Comparison of ENCODE assay signal across 24 cellular contexts in the genomic region with DNA sequence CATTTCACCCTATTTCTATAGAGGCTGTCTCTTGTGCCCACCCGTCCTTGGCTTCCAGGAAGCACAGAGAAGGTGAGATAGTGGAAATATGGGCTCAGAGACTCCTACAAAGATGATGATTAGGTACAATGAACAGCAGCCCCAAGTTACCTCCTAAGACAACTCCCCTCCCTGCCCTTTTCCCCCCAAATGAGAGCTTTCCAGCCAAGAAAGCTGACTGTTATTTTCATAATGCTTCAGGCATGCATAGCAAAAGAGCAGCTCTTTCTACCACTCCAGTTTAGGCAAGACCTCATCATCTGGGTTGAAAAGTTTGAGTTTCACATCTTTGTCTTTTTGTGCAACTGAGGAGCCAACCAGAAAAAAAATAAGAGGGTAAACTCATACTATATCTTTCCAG.
A peak's percentile ranks its signal among the peaks of the same experiment; 100 is the strongest.
DNase-seq lines count a peak whose midpoint lies in the region; ATAC-seq, FAIRE-seq and TF ChIP-seq lines count a peak whose summit lies in the region.
"Had no signal": no experiment of that assay in that cellular context is flagged by ENCODE, and none has a peak within 500 bp of the region (broad histone marks: within the 10 kb centered on the region; RNA-seq: fewer than 3 reads in every experiment).

No MANE protein-coding gene starts in this region.

- no peak overlapping the region for H3K27ac Mint-ChIP-seq in activated T-cell treated with anti-CD3 and anti-CD28 coated beads, Interleukin-2, amount 50 U/mL, for 72 hours
- H3K27ac Mint-ChIP-seq: IgD-negative memory B cell had no signal

- intact Hi-C loops in GM12878 (cut with micrococcal nuclease; ENCODE audit: unreplicated experiment), result no loop called here
- intact Hi-C loops in sciatic nerve (cut with DNase I), result no loop called here

- POLR2A ChIA-PET in GM12878 (lab: Charles Lee), result no interaction called here

- ATAC-seq in GM12878 (no peak), sciatic nerve (peak; percentile 40), GM21526 (IDR thresholded peaks at IDR 0.05; ENCODE audit: low FRiP score, unreplicated experiment) (no peak), GM18870 (IDR thresholded peaks at IDR 0.05; ENCODE audit: unreplicated experiment) (no peak)
- ATAC-seq in activated T-cell treated with anti-CD3 and anti-CD28 coated beads, Interleukin-2, amount 50 U/mL, for 72 hours (replicated peaks in 1 of 2), result no peak

- no peak for TF ChIP-seq EP300 in GM12878 (IDR thresholded peaks at IDR 0.05; ENCODE audit: borderline replicate concordance in 1 of 2, control insufficient read depth in 1 of 2, low read depth in 2 of 2, low read length in 2 of 2)

- no peaks in the 10 kb centered on the region for H3K79me2 ChIP-seq in GM12878 (ENCODE audit: control insufficient read depth, insufficient read depth, low read length)

- in situ Hi-C loops in GM12878 (cut with MboI), result no loop called here

- WGBS in GM12878 (ENCODE audit: insufficient coverage, insufficient replicate concordance, low lambda C conversion rate, missing lambda C conversion rate), result 0% methylated on average over 1 of the region's 1 CpG

- H3K27me3 ChIP-seq in GM12878 (replicated peaks in 1 of 2; ENCODE audit: control insufficient read depth in 2 of 2, insufficient read depth in 2 of 2, low read length in 1 of 2) (no peaks in the 10 kb centered on the region), kidney epithelial cell (ENCODE audit: control insufficient read depth, insufficient read depth, low read length) (no peaks in the 10 kb centered on the region)

- no peak for TF ChIP-seq CTCF in GM12878 (IDR thresholded peaks at IDR 0.05 in 2 of 3, conservative IDR thresholded peaks at IDR 0.05 in 1 of 3; ENCODE audit: control insufficient read depth in 2 of 3, extremely low read depth in 1 of 3, insufficient read depth in 1 of 3, low read depth in 3 of 3, low read length in 3 of 3)
- TF ChIP-seq CTCF in kidney epithelial cell (IDR thresholded peaks at IDR 0.05; ENCODE audit: insufficient read depth, low read length, poor library complexity, severe bottlenecking), result no peak

- SMC1A ChIA-PET in GM12878 (lab: Charles Lee; ENCODE audit: uncharacterized antibody, unreplicated experiment), result no interaction called here

- H3K4me1 Mint-ChIP-seq in activated T-cell treated with anti-CD3 and anti-CD28 coated beads, Interleukin-2, amount 50 U/mL, for 72 hours (ENCODE audit: low read depth), result no peaks in the 10 kb centered on the region
- H3K4me1 Mint-ChIP-seq: IgD-negative memory B cell had no signal

- no peak for TF ChIP-seq RAD21 in GM12878 (IDR thresholded peaks at IDR 0.05; ENCODE audit: insufficient read depth, low read depth, low read length)

- BruUV-seq in GM12878 (replicated peaks; lab: Mats Ljungman, UMichigan), result no TSS peak

- peaks cover 8 to 15% of the 10 kb centered on the region in 2 donors for H3K9me3 Mint-ChIP-seq in activated T-cell treated with anti-CD3 and anti-CD28 coated beads, Interleukin-2, amount 50 U/mL, for 72 hours

- H3K36me3 Mint-ChIP-seq in activated T-cell treated with anti-CD3 and anti-CD28 coated beads, Interleukin-2, amount 50 U/mL, for 72 hours (ENCODE audit: insufficient read depth in 2 of 2), result peaks cover 2 to 4% of the 10 kb centered on the region in 2 donors
- H3K36me3 Mint-ChIP-seq: IgD-negative memory B cell had no signal

- H3K36me3 ChIP-seq in GM12878 (ENCODE audit: control insufficient read depth in 2 of 2, insufficient read depth in 2 of 2, low read length in 1 of 2) (no peaks in the 10 kb centered on the region), kidney epithelial cell (ENCODE audit: control insufficient read depth, insufficient read depth, low read length) (no peaks in the 10 kb centered on the region)

- H3K27me3 Mint-ChIP-seq in activated T-cell treated with anti-CD3 and anti-CD28 coated beads, Interleukin-2, amount 50 U/mL, for 72 hours (ENCODE audit: low read depth), result no peaks in the 10 kb centered on the region
- H3K27me3 Mint-ChIP-seq: IgD-negative memory B cell had no signal

- no peaks in the 10 kb centered on the region for H4K20me1 ChIP-seq in GM12878 (ENCODE audit: control insufficient read depth, insufficient read depth)

- no peak for FAIRE-seq in GM12878 (lab: Jason Lieb, UNC)
- FAIRE-seq: A204.1, G401.6, GM12891, GM18507 had no signal

- no peaks in the 10 kb centered on the region for H3K9me3 ChIP-seq in GM12878 (replicated peaks; ENCODE audit: control insufficient read depth, insufficient read depth, low read length)

- DNase-seq in GM03348 (ENCODE audit: low spot score), result peak; percentile 6
- DNase-seq in GM12878 (ENCODE audit: low read depth, low spot score), result no peak
- peak; percentile 21 for DNase-seq in kidney epithelial cell (ENCODE audit: low read depth)
- no peak for DNase-seq in sciatic nerve (ENCODE audit: low spot score)
- no peak for DNase-seq in activated naive CD4-positive, alpha-beta T cell (lab: John Stamatoyannopoulos, UW)
- DNase-seq in activated T-cell treated with anti-CD3 and anti-CD28 coated beads, Interleukin-2, amount 50 U/mL, for 72 hours, result no peak
- DNase-seq: C1 segment of cervical spinal cord, DND-41, GM23248, HCEC 1CT, Kasumi-1, MM.1S, NCI-H1092 treated with DMSO at 0.1 percent for 48 hours, NCI-H1694, NCI-H2227 treated with DMSO at 0.1 percent for 48 hours, NCI-H526, OCI-M1 had no signal

- H3K27ac ChIP-seq in GM12878 (ENCODE audit: control insufficient read depth, insufficient read depth), result no peak overlapping the region
- H3K27ac ChIP-seq: GM23248 had no signal

- CTCF ChIA-PET in GM12878 (lab: Yijun Ruan, JAX), result no interaction called here

- no peak overlapping the region for H3K4me3 Mint-ChIP-seq in activated T-cell treated with anti-CD3 and anti-CD28 coated beads, Interleukin-2, amount 50 U/mL, for 72 hours
- H3K4me3 Mint-ChIP-seq: IgD-negative memory B cell had no signal

- no peak overlapping the region for H2AFZ ChIP-seq in GM12878 (ENCODE audit: control insufficient read depth, low read depth, low read length)
- H2AFZ ChIP-seq: GM23248 had no signal

- no peaks in the 10 kb centered on the region for H3K4me1 ChIP-seq in GM12878 (ENCODE audit: control insufficient read depth, insufficient read depth, low read length)

- no peak overlapping the region for H3K4me3 ChIP-seq in GM12878
- H3K4me3 ChIP-seq in kidney epithelial cell (ENCODE audit: low read depth, low read length), result no peak overlapping the region
- H3K4me3 ChIP-seq: GM23248 had no signal

- TF ChIP-seq POLR2A in GM12878 (IDR thresholded peaks at IDR 0.05; ENCODE audit: low read depth, low read length), result no peak

- RAD21 ChIA-PET in GM12878 (lab: Charles Lee; ENCODE audit: unreplicated experiment), result no interaction called here

- no peak overlapping the region for H3K4me2 ChIP-seq in GM12878 (ENCODE audit: control insufficient read depth, insufficient read depth)

- no peak overlapping the region for H3K9ac ChIP-seq in GM12878 (ENCODE audit: control insufficient read depth, insufficient read depth, low read length)
- H3K9ac ChIP-seq: GM23248 had no signal

TF ChIP-seq in GM12878, 131 proteins besides CTCF, POLR2A, EP300 and RAD21:
- TF ChIP-seq NFXL1 (IDR thresholded peaks at IDR 0.05; ENCODE audit: borderline replicate concordance) (0 out of 2 replicates have a peak, but pooled peaks have one; percentile 14), SMC3 (IDR thresholded peaks at IDR 0.05; ENCODE audit: borderline replicate concordance, low read length) (no peak)
- TF ChIP-seq, protein P1, sequence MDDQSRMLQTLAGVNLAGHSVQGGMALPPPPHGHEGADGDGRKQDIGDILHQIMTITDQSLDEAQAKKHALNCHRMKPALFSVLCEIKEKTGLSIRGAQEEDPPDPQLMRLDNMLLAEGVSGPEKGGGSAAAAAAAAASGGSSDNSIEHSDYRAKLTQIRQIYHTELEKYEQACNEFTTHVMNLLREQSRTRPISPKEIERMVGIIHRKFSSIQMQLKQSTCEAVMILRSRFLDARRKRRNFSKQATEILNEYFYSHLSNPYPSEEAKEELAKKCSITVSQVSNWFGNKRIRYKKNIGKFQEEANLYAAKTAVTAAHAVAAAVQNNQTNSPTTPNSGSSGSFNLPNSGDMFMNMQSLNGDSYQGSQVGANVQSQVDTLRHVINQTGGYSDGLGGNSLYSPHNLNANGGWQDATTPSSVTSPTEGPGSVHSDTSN (IDR thresholded peaks at IDR 0.05; ENCODE audit: insufficient replicate concordance, low read depth, low read length), result no peak

Comparison
In these comparisons a context has a peak if more than half of its experiments do, and no peak if none do; other contexts are left out.
1. DNase-seq: peak in GM03348 (single experiment) and kidney epithelial cell (single experiment); none in GM12878 (single experiment), sciatic nerve (single experiment), activated naive CD4-positive, alpha-beta T cell (0 of 4) and activated T-cell treated with anti-CD3 and anti-CD28 coated beads, Interleukin-2, amount 50 U/mL, for 72 hours (0 of 2).